In genomic region chr1:17236779-17237601, GRCh38 we compare ENCODE assay signal across 9 cellular contexts. TPM values are rescaled to one million over a fixed set of nuclear protein-coding genes. Genes with fewer than 3 reads are reported as not detected.
A peak's percentile ranks its signal among the peaks of the same experiment; 100 is the strongest.
DNase-seq lines count a peak whose midpoint lies in the region; ATAC-seq, FAIRE-seq and TF ChIP-seq lines count a peak whose summit lies in the region.
"Had no signal": no experiment of that assay in that cellular context is flagged by ENCODE, and none has a peak within 500 bp of the region (broad histone marks: within the 10 kb centered on the region; RNA-seq: fewer than 3 reads in every experiment).

No MANE protein-coding gene starts in this region.

- FAIRE-seq in RCC 7860 (lab: Jason Lieb, UNC): peak; percentile 87

- no peaks in the 10 kb centered on the region for H3K9me3 Mint-ChIP-seq in activated T-cell treated with anti-CD3 and anti-CD28 coated beads, Interleukin-2, amount 50 U/mL, for 72 hours
- no peaks in the 10 kb centered on the region for H3K9me3 Mint-ChIP-seq in neural crest cell

- no peaks in the 10 kb centered on the region for H3K4me1 Mint-ChIP-seq in activated T-cell treated with anti-CD3 and anti-CD28 coated beads, Interleukin-2, amount 50 U/mL, for 72 hours (ENCODE audit: low read depth)
- H3K4me1 Mint-ChIP-seq in neural crest cell: peaks cover 6% of the 10 kb centered on the region

- peaks cover 15% of the 10 kb centered on the region for H3K27me3 Mint-ChIP-seq in activated T-cell treated with anti-CD3 and anti-CD28 coated beads, Interleukin-2, amount 50 U/mL, for 72 hours (ENCODE audit: low read depth)
- H3K27me3 Mint-ChIP-seq in neural crest cell (ENCODE audit: low read depth): peaks cover 6% of the 10 kb centered on the region

- no peaks in the 10 kb centered on the region for H3K9me3 ChIP-seq in stomach

- H3K4me3 Mint-ChIP-seq in activated T-cell treated with anti-CD3 and anti-CD28 coated beads, Interleukin-2, amount 50 U/mL, for 72 hours: no peak overlapping the region
- no peak overlapping the region for H3K4me3 Mint-ChIP-seq in neural crest cell

- TF ChIP-seq CTCF in neural crest cell (conservative IDR thresholded peaks at IDR 0.05) (peak; percentile 92), stomach (IDR thresholded peaks at IDR 0.05) (peak in 6 of 7 experiments; percentile 48 to 95 (median 88))

- peaks cover 0 to 13% (median 7%) of the 10 kb centered on the region in 4 donors for H3K4me1 ChIP-seq in stomach

- ATAC-seq in activated T-cell treated with anti-CD3 and anti-CD28 coated beads, Interleukin-2, amount 50 U/mL, for 72 hours (replicated peaks in 1 of 2): peak; percentile 78 to 85
- ATAC-seq in HG03045 (IDR thresholded peaks at IDR 0.05; ENCODE audit: unreplicated experiment): no peak

- in situ Hi-C loops in KBM-7 (cut with MboI; ENCODE audit: low pct_unique_long_range_greater_than_20kb, low sequenced_read_pairs): loop anchor here (10.0 kb wide), 1 partner anchor 122 kb away; the partner anchor contains the start of gene PADI2

- DNase-seq in DMS114 treated with DMSO at 0.1 percent for 48 hours (lab: John Stamatoyannopoulos, UW; ENCODE audit: unreplicated experiment): peak; percentile 69
- peak; percentile 74 for DNase-seq in KBM-7
- peak; percentile 86 for DNase-seq in RCC 7860 (ENCODE audit: low spot score)
- DNase-seq in activated T-cell treated with anti-CD3 and anti-CD28 coated beads, Interleukin-2, amount 50 U/mL, for 72 hours: peak; percentile 86 to 90
- DNase-seq in fibroblast of peridontal ligament (ENCODE audit: extremely low read depth): peak; percentile 82
- DNase-seq in neural crest cell (ENCODE audit: low read depth, low spot score): peak; percentile 98
- peak; percentile 91 for DNase-seq in stomach

- no peaks in the 10 kb centered on the region for H3K36me3 Mint-ChIP-seq in activated T-cell treated with anti-CD3 and anti-CD28 coated beads, Interleukin-2, amount 50 U/mL, for 72 hours (ENCODE audit: insufficient read depth in 2 of 2)
- H3K36me3 Mint-ChIP-seq in neural crest cell (ENCODE audit: low read depth): no peaks in the 10 kb centered on the region

- peaks cover 0 to 40% (median 0%) of the 10 kb centered on the region in 3 donors for H3K27me3 ChIP-seq in stomach

- peak overlapping the region; percentile 65 for H3K27ac Mint-ChIP-seq in activated T-cell treated with anti-CD3 and anti-CD28 coated beads, Interleukin-2, amount 50 U/mL, for 72 hours
- no peak overlapping the region for H3K27ac Mint-ChIP-seq in neural crest cell (ENCODE audit: unreplicated experiment)

- TF ChIP-seq EP300 in stomach (IDR thresholded peaks at IDR 0.05): no peak

- TF ChIP-seq POLR2A in stomach (IDR thresholded peaks at IDR 0.05): no peak

- 18 to 21% (median 19%) methylated on average over 17 to 18 of the region's 18 CpGs for WGBS in stomach, 5 donors

- intact Hi-C loops in stomach (cut with DNase I; ENCODE audit: low total_unique reads): loop anchor here (5.0 to 10.0 kb wide), 3 partner anchors 115 to 282 kb away; no protein-coding TSS in a partner anchor

- no peak overlapping the region for H3K4me3 ChIP-seq in stomach

- H3K36me3 ChIP-seq in stomach: no peaks in the 10 kb centered on the region

- H3K27ac ChIP-seq in stomach: no peak overlapping the region

RNA-seq across cellular contexts. Expression of gene PADI3, which starts 11.9 kb away (rescaled TPM):
- not detected for total RNA-seq in activated T-cell treated with anti-CD3 and anti-CD28 coated beads, Interleukin-2, amount 50 U/mL, for 72 hours
- not detected in 2 replicates for total RNA-seq in neural crest cell
- not detected for total RNA-seq in stomach
- polyA plus RNA-seq in stomach: 1 to 10 TPM in 1 of 3 donors, not detected in 2; 5.4 TPM
- total RNA-seq: activated CD8-positive, alpha-beta memory T cell treated with anti-CD3 and anti-CD28 coated beads for 36 hours had no signal

RNA-seq across cellular contexts. Expression of gene PADI1, which starts 32.1 kb away (rescaled TPM):
- total RNA-seq in activated T-cell treated with anti-CD3 and anti-CD28 coated beads, Interleukin-2, amount 50 U/mL, for 72 hours: not detected
- total RNA-seq in neural crest cell (not detected in 2 replicates), stomach (under 1 TPM in 1 of 5 donors, not detected in 4; 0.37 TPM)
- polyA plus RNA-seq in stomach: 10 to 100 TPM in 1 of 3 donors, not detected in 2; 98.2 TPM
- total RNA-seq: activated CD8-positive, alpha-beta memory T cell treated with anti-CD3 and anti-CD28 coated beads for 36 hours had no signal
